ENCODE assay signal across 7 cellular contexts in genomic region chr6:102619585-102619984, GRCh38.
DNase-seq lines count a peak whose midpoint lies in the region; ATAC-seq and TF ChIP-seq lines count a peak whose summit lies in the region.

No MANE protein-coding gene starts in this region.

- H3K36me3 ChIP-seq in adrenal gland (replicated peaks in 1 of 2), result no peaks in the 10 kb centered on the region

- H3K27me3 ChIP-seq in adrenal gland, result no peaks in the 10 kb centered on the region

- no peaks in the 10 kb centered on the region for H3K4me1 ChIP-seq in adrenal gland (replicated peaks in 1 of 2)

- H3K4me3 ChIP-seq in adrenal gland, result no peak overlapping the region

- ATAC-seq in GM18861 (IDR thresholded peaks at IDR 0.05; ENCODE audit: unreplicated experiment) (no peak), HG02588 (IDR thresholded peaks at IDR 0.05; ENCODE audit: unreplicated experiment) (no peak)
- ATAC-seq in stimulated activated naive CD8-positive, alpha-beta T cell treated with anti-CD3 and anti-CD28 coated beads, Interleukin-15, Interleukin-2, amounts not matched to agents 100 U/mL and 50 U/mL, for 24 hours, result no peak

- in situ Hi-C loops in KBM-7 (cut with MboI; ENCODE audit: low pct_unique_long_range_greater_than_20kb, low sequenced_read_pairs), result no loop called here

- 0 to 4% (median 2%) methylated on average over 2 of the region's 2 CpGs for WGBS in adrenal gland, 4 donors

- peak; percentile 25 for TF ChIP-seq CTCF in GM12873 (IDR thresholded peaks at IDR 0.05; ENCODE audit: insufficient read depth, low read depth, low read length, missing control alignments)
- TF ChIP-seq CTCF in adrenal gland (IDR thresholded peaks at IDR 0.05), result peak in 5 of 6 experiments; percentile 21 to 39 (median 29)

- H3K27ac ChIP-seq in adrenal gland, result no peak overlapping the region

- H3K9me3 ChIP-seq in adrenal gland (replicated peaks in 1 of 3), result no peaks in the 10 kb centered on the region

- TF ChIP-seq POLR2A in adrenal gland (IDR thresholded peaks at IDR 0.05), result no peak

- intact Hi-C loops in adrenal gland (cut with DNase I), result no loop called here

- DNase-seq in KBM-7 (peak; percentile 33), adrenal gland (no peak), myocyte (ENCODE audit: low read depth) (peak; percentile 2)
- no peak for DNase-seq in stimulated activated naive CD8-positive, alpha-beta T cell treated with anti-CD3 and anti-CD28 coated beads, Interleukin-15, Interleukin-2, amounts not matched to agents 100 U/mL and 50 U/mL, for 24 hours

Comparison
In these comparisons a context has a peak if more than half of its experiments do, and no peak if none do; other contexts are left out.
1. DNase-seq: peak in KBM-7 (single experiment) and myocyte (single experiment); none in adrenal gland (0 of 7) and stimulated activated naive CD8-positive, alpha-beta T cell treated with anti-CD3 and anti-CD28 coated beads, Interleukin-15, Interleukin-2, amounts not matched to agents 100 U/mL and 50 U/mL, for 24 hours (single experiment).